1 cellular context compared by ENCODE assay signal in the genomic region with DNA sequence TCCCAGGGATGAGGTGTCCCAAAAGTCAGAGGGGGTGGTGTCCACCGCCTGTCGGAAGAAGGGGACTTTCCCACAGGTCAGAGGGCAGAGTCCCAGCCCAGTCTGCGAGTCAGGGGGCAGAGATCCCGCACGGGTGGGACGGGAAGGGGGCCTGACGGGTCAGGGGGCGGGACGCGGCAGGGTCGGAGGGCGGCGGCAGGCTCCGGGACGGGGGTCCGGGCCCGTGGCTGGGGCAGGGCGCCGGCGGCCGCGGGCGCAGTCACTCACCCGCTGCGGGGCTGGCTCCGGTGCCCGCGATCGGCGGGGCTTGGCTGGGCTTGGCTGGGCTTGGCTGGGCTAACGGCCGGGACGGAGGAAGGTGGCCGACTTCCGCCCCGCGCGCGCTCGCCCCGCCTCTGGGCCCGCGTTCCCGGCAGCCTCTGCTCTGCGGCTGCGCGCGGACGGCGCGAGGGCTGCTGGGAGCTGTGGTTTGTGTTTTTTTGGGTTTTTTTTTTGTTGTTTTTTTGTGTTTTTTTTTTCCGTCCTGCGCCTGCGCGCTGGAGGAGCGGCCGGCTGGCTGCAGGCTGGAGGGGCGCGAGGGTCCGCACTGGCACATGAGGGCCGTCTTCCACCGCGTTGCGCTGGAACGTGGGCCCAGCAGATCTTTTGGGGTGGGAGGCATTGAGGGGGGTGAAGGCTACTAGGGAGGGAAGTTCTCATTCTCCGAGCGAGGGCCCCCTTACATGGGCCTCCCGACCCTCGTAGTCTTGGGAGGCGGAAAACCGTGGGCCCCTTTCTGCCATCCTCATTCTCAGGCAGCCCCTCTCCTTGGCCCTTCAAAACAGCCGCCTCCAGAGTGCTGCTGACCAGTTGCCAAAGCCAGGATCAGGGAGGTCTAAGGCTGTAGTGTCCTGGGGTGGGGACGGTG.
TF ChIP-seq lines count a peak whose summit lies in the region.

CANT1 (minus strand) TSS at position 368 of the 907 bp plus-strand sequence. CDS start 12,142 bp downstream, outside the sequence.

TF ChIP-seq in GM12878, 131 proteins besides CTCF, POLR2A, EP300 and RAD21 (continued from another document):
- no peak for TF ChIP-seq BCL3 (IDR thresholded peaks at IDR 0.05; ENCODE audit: borderline replicate concordance, insufficient read depth, low read depth, low read length, poor library complexity, severe bottlenecking)
- TF ChIP-seq CBX5 (IDR thresholded peaks at IDR 0.05; ENCODE audit: low read depth): no peak
- TF ChIP-seq MEF2A (IDR thresholded peaks at IDR 0.05; ENCODE audit: insufficient read depth, low read depth, low read length): no peak
- no peak for TF ChIP-seq MYB (IDR thresholded peaks at IDR 0.05; ENCODE audit: borderline replicate concordance, low read depth, low read length)
- no peak for TF ChIP-seq CHD1 (IDR thresholded peaks at IDR 0.05; ENCODE audit: low read depth, low read length)
- no peak for TF ChIP-seq SMC3 (IDR thresholded peaks at IDR 0.05; ENCODE audit: borderline replicate concordance, low read length)
- no peak for TF ChIP-seq RELA (IDR thresholded peaks at IDR 0.05; ENCODE audit: borderline replicate concordance, partially characterized antibody)
- no peak for TF ChIP-seq JUNB (IDR thresholded peaks at IDR 0.05)
- TF ChIP-seq, protein P1, sequence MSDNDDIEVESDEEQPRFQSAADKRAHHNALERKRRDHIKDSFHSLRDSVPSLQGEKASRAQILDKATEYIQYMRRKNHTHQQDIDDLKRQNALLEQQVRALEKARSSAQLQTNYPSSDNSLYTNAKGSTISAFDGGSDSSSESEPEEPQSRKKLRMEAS (IDR thresholded peaks at IDR 0.05; ENCODE audit: low read depth, low read length): no peak
- TF ChIP-seq ZNF217 (IDR thresholded peaks at IDR 0.05): 0 out of 2 replicates have a peak, but pooled peaks have one; percentile 24
- no peak for TF ChIP-seq ETV6 (conservative IDR thresholded peaks at IDR 0.05 in 1 of 2, IDR thresholded peaks at IDR 0.05 in 1 of 2; ENCODE audit: borderline replicate concordance in 1 of 2, low read depth in 1 of 2)
- no peak for TF ChIP-seq ZBTB40 (IDR thresholded peaks at IDR 0.05; ENCODE audit: borderline replicate concordance)
- peak; percentile 11 for TF ChIP-seq E4F1 (IDR thresholded peaks at IDR 0.05; ENCODE audit: borderline replicate concordance, partially characterized antibody)
- TF ChIP-seq HDAC2 (IDR thresholded peaks at IDR 0.05): no peak
- peak; percentile 91 for TF ChIP-seq RUNX3 (IDR thresholded peaks at IDR 0.05; ENCODE audit: low read length)
- TF ChIP-seq PBX3 (IDR thresholded peaks at IDR 0.05; ENCODE audit: insufficient replicate concordance, low read depth, low read length): no peak
TF ChIP-seq in GM12878: peak in this region for 33.
